In genomic region chrX:120753413-120754251, GRCh38 we compare ENCODE assay signal across 12 cellular contexts.
DNase-seq lines count a peak whose midpoint lies in the region; ATAC-seq lines count a peak whose summit lies in the region.
"Had no signal": no experiment of that assay in that cellular context is flagged by ENCODE, and none has a peak within 500 bp of the region (broad histone marks: within the 10 kb centered on the region; RNA-seq: fewer than 3 reads in every experiment).

No MANE protein-coding gene starts in this region.

- peak; percentile 44 for DNase-seq in activated CD4-positive, alpha-beta memory T cell treated with anti-CD3 and anti-CD28 coated beads for 36 hours
- DNase-seq in activated CD4-positive, alpha-beta memory T cell treated with anti-CD3 and anti-CD28 coated beads, Interleukin-2, amount 10 ng/mL, durations not matched to agents 7 days and 5 days, result no peak
- no peak for DNase-seq in activated T-helper 1 cell treated with anti-CD3 and anti-CD28 coated beads, Interleukin-12 subunit alpha, Interleukin-12 subunit beta, Interleukin-2, Interleukin-4 antibody, amounts not matched to agents 30 ng/mL and 10 ng/mL and 1 ng/mL, durations not matched to agents 14 hours and 24 hours and 36 hours (ENCODE audit: low spot score)
- peak; percentile 1 to 10 (median 9) for DNase-seq in stimulated activated CD4-positive, alpha-beta T cell treated with anti-CD3 and anti-CD28 coated beads, TNF-alpha, amount 100 ng/mL, for 4 hours (ENCODE audit: low read depth in 3 of 3)
- DNase-seq in Kasumi-1 (lab: John Stamatoyannopoulos, UW) (no peak), substantia nigra (lab: John Stamatoyannopoulos, UW) (no peak), NCI-H1417 treated with DMSO at 0.1 percent for 48 hours (lab: John Stamatoyannopoulos, UW) (no peak)
- DNase-seq: cerebellar nuclear complex, immature natural killer cell, MV-4-11, NCI-H82 had no signal

- POLR2A ChIA-PET in activated CD4-positive, alpha-beta memory T cell treated with anti-CD3 and anti-CD28 coated beads for 36 hours (lab: Charles Lee), result no interaction called here
- POLR2A ChIA-PET in activated CD4-positive, alpha-beta memory T cell treated with anti-CD3 and anti-CD28 coated beads, Interleukin-2, amount 10 ng/mL, durations not matched to agents 7 days and 5 days (lab: Charles Lee), result no interaction called here

- no peaks in the 10 kb centered on the region for H3K27me3 Mint-ChIP-seq in activated CD4-positive, alpha-beta memory T cell treated with anti-CD3 and anti-CD28 coated beads for 36 hours
- no peaks in the 10 kb centered on the region for H3K27me3 Mint-ChIP-seq in activated CD4-positive, alpha-beta memory T cell treated with anti-CD3 and anti-CD28 coated beads, Interleukin-2, amount 10 ng/mL, durations not matched to agents 7 days and 5 days
- H3K27me3 Mint-ChIP-seq in activated T-helper 1 cell treated with anti-CD3 and anti-CD28 coated beads, Interleukin-12 subunit alpha, Interleukin-12 subunit beta, Interleukin-2, Interleukin-4 antibody, amounts not matched to agents 30 ng/mL and 10 ng/mL and 1 ng/mL, durations not matched to agents 14 hours and 24 hours and 36 hours (ENCODE audit: insufficient read depth), result no peaks in the 10 kb centered on the region

- ATAC-seq in HG03432 (IDR thresholded peaks at IDR 0.05; ENCODE audit: unreplicated experiment), result peak; percentile 38

- peaks cover 38% of the 10 kb centered on the region for H3K4me1 Mint-ChIP-seq in activated CD4-positive, alpha-beta memory T cell treated with anti-CD3 and anti-CD28 coated beads for 36 hours (ENCODE audit: low read depth)
- peaks cover 20% of the 10 kb centered on the region for H3K4me1 Mint-ChIP-seq in activated CD4-positive, alpha-beta memory T cell treated with anti-CD3 and anti-CD28 coated beads, Interleukin-2, amount 10 ng/mL, durations not matched to agents 7 days and 5 days
- H3K4me1 Mint-ChIP-seq in activated T-helper 1 cell treated with anti-CD3 and anti-CD28 coated beads, Interleukin-12 subunit alpha, Interleukin-12 subunit beta, Interleukin-2, Interleukin-4 antibody, amounts not matched to agents 30 ng/mL and 10 ng/mL and 1 ng/mL, durations not matched to agents 14 hours and 24 hours and 36 hours (ENCODE audit: low read depth), result peaks cover 45% of the 10 kb centered on the region
- H3K4me1 Mint-ChIP-seq: immature natural killer cell had no signal

- H3K4me3 Mint-ChIP-seq in activated CD4-positive, alpha-beta memory T cell treated with anti-CD3 and anti-CD28 coated beads for 36 hours, result peak overlapping the region; percentile 35
- no peak overlapping the region for H3K4me3 Mint-ChIP-seq in activated CD4-positive, alpha-beta memory T cell treated with anti-CD3 and anti-CD28 coated beads, Interleukin-2, amount 10 ng/mL, durations not matched to agents 7 days and 5 days
- peak overlapping the region; percentile 54 for H3K4me3 Mint-ChIP-seq in activated T-helper 1 cell treated with anti-CD3 and anti-CD28 coated beads, Interleukin-12 subunit alpha, Interleukin-12 subunit beta, Interleukin-2, Interleukin-4 antibody, amounts not matched to agents 30 ng/mL and 10 ng/mL and 1 ng/mL, durations not matched to agents 14 hours and 24 hours and 36 hours
- H3K4me3 Mint-ChIP-seq: immature natural killer cell had no signal

- H3K27ac Mint-ChIP-seq in activated CD4-positive, alpha-beta memory T cell treated with anti-CD3 and anti-CD28 coated beads for 36 hours, result peak overlapping the region; percentile 30
- no peak overlapping the region for H3K27ac Mint-ChIP-seq in activated CD4-positive, alpha-beta memory T cell treated with anti-CD3 and anti-CD28 coated beads, Interleukin-2, amount 10 ng/mL, durations not matched to agents 7 days and 5 days
- H3K27ac Mint-ChIP-seq in activated T-helper 1 cell treated with anti-CD3 and anti-CD28 coated beads, Interleukin-12 subunit alpha, Interleukin-12 subunit beta, Interleukin-2, Interleukin-4 antibody, amounts not matched to agents 30 ng/mL and 10 ng/mL and 1 ng/mL, durations not matched to agents 14 hours and 24 hours and 36 hours, result peak overlapping the region; percentile 78
- H3K27ac Mint-ChIP-seq: immature natural killer cell had no signal

- CTCF ChIA-PET in activated CD4-positive, alpha-beta memory T cell treated with anti-CD3 and anti-CD28 coated beads for 36 hours (lab: Charles Lee), result no interaction called here
- CTCF ChIA-PET in activated CD4-positive, alpha-beta memory T cell treated with anti-CD3 and anti-CD28 coated beads, Interleukin-2, amount 10 ng/mL, durations not matched to agents 7 days and 5 days (lab: Charles Lee), result no interaction called here

- no peaks in the 10 kb centered on the region for H3K36me3 Mint-ChIP-seq in activated CD4-positive, alpha-beta memory T cell treated with anti-CD3 and anti-CD28 coated beads for 36 hours
- no peaks in the 10 kb centered on the region for H3K36me3 Mint-ChIP-seq in activated CD4-positive, alpha-beta memory T cell treated with anti-CD3 and anti-CD28 coated beads, Interleukin-2, amount 10 ng/mL, durations not matched to agents 7 days and 5 days (ENCODE audit: low read depth)
- H3K36me3 Mint-ChIP-seq in activated T-helper 1 cell treated with anti-CD3 and anti-CD28 coated beads, Interleukin-12 subunit alpha, Interleukin-12 subunit beta, Interleukin-2, Interleukin-4 antibody, amounts not matched to agents 30 ng/mL and 10 ng/mL and 1 ng/mL, durations not matched to agents 14 hours and 24 hours and 36 hours (ENCODE audit: low read depth), result no peaks in the 10 kb centered on the region
- H3K36me3 Mint-ChIP-seq: immature natural killer cell had no signal

- no peak overlapping the region for H3K27ac ChIP-seq in substantia nigra (ENCODE audit: low read depth, low read length, poor library complexity, severe bottlenecking)

- intact Hi-C loops in activated CD4-positive, alpha-beta memory T cell treated with anti-CD3 and anti-CD28 coated beads for 36 hours (cut with micrococcal nuclease), result loop anchor here (2.0 kb wide), 1 partner anchor 15 kb away; no protein-coding TSS in a partner anchor
- intact Hi-C loops in activated T-helper 1 cell treated with anti-CD3 and anti-CD28 coated beads, Interleukin-12 subunit alpha, Interleukin-12 subunit beta, Interleukin-2, Interleukin-4 antibody, amounts not matched to agents 30 ng/mL and 10 ng/mL and 1 ng/mL, durations not matched to agents 14 hours and 24 hours and 36 hours (cut with micrococcal nuclease), result loop anchor here (1.0 to 10.0 kb wide), 5 partner anchors 17 to 499 kb away; partner anchors contain the start of genes C1GALT1C1, CUL4B and ZBTB33

- no peaks in the 10 kb centered on the region for H3K9me3 Mint-ChIP-seq in activated CD4-positive, alpha-beta memory T cell treated with anti-CD3 and anti-CD28 coated beads for 36 hours
- no peaks in the 10 kb centered on the region for H3K9me3 Mint-ChIP-seq in activated CD4-positive, alpha-beta memory T cell treated with anti-CD3 and anti-CD28 coated beads, Interleukin-2, amount 10 ng/mL, durations not matched to agents 7 days and 5 days
- no peaks in the 10 kb centered on the region for H3K9me3 Mint-ChIP-seq in activated T-helper 1 cell treated with anti-CD3 and anti-CD28 coated beads, Interleukin-12 subunit alpha, Interleukin-12 subunit beta, Interleukin-2, Interleukin-4 antibody, amounts not matched to agents 30 ng/mL and 10 ng/mL and 1 ng/mL, durations not matched to agents 14 hours and 24 hours and 36 hours
- H3K9me3 Mint-ChIP-seq: immature natural killer cell had no signal

Comparison
In these comparisons a context has a peak if more than half of its experiments do, and no peak if none do; other contexts are left out.
1. DNase-seq: peak in activated CD4-positive, alpha-beta memory T cell treated with anti-CD3 and anti-CD28 coated beads for 36 hours (single experiment) and stimulated activated CD4-positive, alpha-beta T cell treated with anti-CD3 and anti-CD28 coated beads, TNF-alpha, amount 100 ng/mL, for 4 hours (3 of 3); none in activated CD4-positive, alpha-beta memory T cell treated with anti-CD3 and anti-CD28 coated beads, Interleukin-2, amount 10 ng/mL, durations not matched to agents 7 days and 5 days (single experiment), activated T-helper 1 cell treated with anti-CD3 and anti-CD28 coated beads, Interleukin-12 subunit alpha, Interleukin-12 subunit beta, Interleukin-2, Interleukin-4 antibody, amounts not matched to agents 30 ng/mL and 10 ng/mL and 1 ng/mL, durations not matched to agents 14 hours and 24 hours and 36 hours (single experiment), Kasumi-1 (0 of 2), substantia nigra (0 of 49) and NCI-H1417 treated with DMSO at 0.1 percent for 48 hours (single experiment).